In genomic region chr6:87925373-87926060, GRCh38 we compare ENCODE assay signal across 1 cellular context.
A peak's percentile ranks its signal among the peaks of the same experiment; 100 is the strongest.
TF ChIP-seq lines count a peak whose summit lies in the region.

No MANE protein-coding gene starts in this region.

TF ChIP-seq in GM12878, 131 proteins besides CTCF, POLR2A, EP300 and RAD21 (continued from another document and continues in another):
- TF ChIP-seq E4F1 (IDR thresholded peaks at IDR 0.05; ENCODE audit: borderline replicate concordance, partially characterized antibody) (no peak), E2F8 (IDR thresholded peaks at IDR 0.05; ENCODE audit: low read depth, partially characterized antibody) (no peak), NKRF (conservative IDR thresholded peaks at IDR 0.05) (no peak), ASH2L (IDR thresholded peaks at IDR 0.05; ENCODE audit: borderline replicate concordance, low read depth) (no peak), ZNF687 (IDR thresholded peaks at IDR 0.05) (peak; percentile 91), BMI1 (IDR thresholded peaks at IDR 0.05; ENCODE audit: borderline replicate concordance) (peak; percentile 57; the same call in 1 of the 2 replicates), BCL3 (IDR thresholded peaks at IDR 0.05; ENCODE audit: borderline replicate concordance, insufficient read depth, low read depth, low read length, poor library complexity, severe bottlenecking) (peak; percentile 92), GATAD2B (conservative IDR thresholded peaks at IDR 0.05; ENCODE audit: low read depth) (peak; percentile 95), PAX8 (IDR thresholded peaks at IDR 0.05) (no peak), CREM (IDR thresholded peaks at IDR 0.05; ENCODE audit: low read depth) (peak; percentile 75), EED (IDR thresholded peaks at IDR 0.05; ENCODE audit: low read depth) (peak; percentile 99), MTA3 (IDR thresholded peaks at IDR 0.05; ENCODE audit: borderline replicate concordance, low read length) (peak; percentile 88), RELB (IDR thresholded peaks at IDR 0.05; ENCODE audit: low read depth) (peak; percentile 97), POLR2AphosphoS2 (IDR thresholded peaks at IDR 0.05; ENCODE audit: low read depth, low read length) (no peak), ZNF24 (IDR thresholded peaks at IDR 0.05) (no peak), STAT3 (IDR thresholded peaks at IDR 0.05; ENCODE audit: low read depth, low read length) (no peak), PRDM15 (CRISPR knock-in tag; IDR thresholded peaks at IDR 0.05) (no peak), ZBTB40 (IDR thresholded peaks at IDR 0.05; ENCODE audit: borderline replicate concordance) (no peak), MYC (IDR thresholded peaks at IDR 0.05; ENCODE audit: insufficient read depth, insufficient read length, insufficient replicate concordance, low read length, severe bottlenecking) (peak; percentile 39), NFIC (IDR thresholded peaks at IDR 0.05; ENCODE audit: low read depth, low read length) (peak; percentile 98), EZH2 (IDR thresholded peaks at IDR 0.05; ENCODE audit: borderline replicate concordance, control insufficient read depth, low read depth, low read length) (no peak), IRF3 (IDR thresholded peaks at IDR 0.05) (no peak; the same call in 1 of the 2 replicates), TCF12 (IDR thresholded peaks at IDR 0.05; ENCODE audit: low read depth, low read length) (peak; percentile 97), NRF1 (conservative IDR thresholded peaks at IDR 0.05; ENCODE audit: low read depth, low read length) (no peak), TCF3 (IDR thresholded peaks at IDR 0.05; ENCODE audit: borderline replicate concordance, insufficient read depth, low read depth, low read length) (peak; percentile 97), ZZZ3 (IDR thresholded peaks at IDR 0.05; ENCODE audit: control insufficient read depth, insufficient read length, low read depth) (no peak)
